14 cellular contexts compared by ENCODE assay signal in genomic region chr6:79525272-79526100, GRCh38. TPM values are rescaled to one million over a fixed set of nuclear protein-coding genes. Genes with fewer than 3 reads are reported as not detected.
DNase-seq lines count a peak whose midpoint lies in the region; ATAC-seq and TF ChIP-seq lines count a peak whose summit lies in the region.
"Had no signal": no experiment of that assay in that cellular context is flagged by ENCODE, and none has a peak within 500 bp of the region (broad histone marks: within the 10 kb centered on the region; RNA-seq: fewer than 3 reads in every experiment).

No MANE protein-coding gene starts in this region.

- H3K4me2 ChIP-seq in neural progenitor cell = peak overlapping the region; percentile 26

- no peaks in the 10 kb centered on the region for H3K4me1 Mint-ChIP-seq in CD8-positive, alpha-beta memory T cell
- H3K4me1 Mint-ChIP-seq in neural progenitor cell = peaks cover 16% of the 10 kb centered on the region
- no peaks in the 10 kb centered on the region for H3K4me1 Mint-ChIP-seq in activated CD4-positive, alpha-beta T cell treated with anti-CD3 and anti-CD28 coated beads for 36 hours

- no peak overlapping the region for H3K4me3 ChIP-seq in CD8-positive, alpha-beta memory T cell (ENCODE audit: low read length)
- H3K4me3 ChIP-seq in RWPE2 (ENCODE audit: severe bottlenecking) = no peak overlapping the region
- H3K4me3 ChIP-seq in fibroblast of the aortic adventitia (ENCODE audit: low read depth, low read length) = no peak overlapping the region
- H3K4me3 ChIP-seq in neural progenitor cell = no peak overlapping the region

- no peaks in the 10 kb centered on the region for H3K36me3 ChIP-seq in CD8-positive, alpha-beta memory T cell (ENCODE audit: insufficient read depth, low read length)
- H3K36me3 ChIP-seq in RWPE2 (ENCODE audit: low read depth) (no peaks in the 10 kb centered on the region), neural progenitor cell (no peaks in the 10 kb centered on the region)

- CTCF ChIA-PET in CD8-positive, alpha-beta memory T cell (lab: Charles Lee) = no interaction called here
- CTCF ChIA-PET in activated CD4-positive, alpha-beta T cell treated with anti-CD3 and anti-CD28 coated beads for 36 hours (lab: Charles Lee) = no interaction called here

- no peaks in the 10 kb centered on the region for H3F3A ChIP-seq in neural progenitor cell (ENCODE audit: low read depth)

- no peak for DNase-seq in CD8-positive, alpha-beta memory T cell
- no peak for DNase-seq in RWPE2 (ENCODE audit: low spot score)
- peak; percentile 11 for DNase-seq in fibroblast of the aortic adventitia (ENCODE audit: low read depth)
- DNase-seq in neural progenitor cell (ENCODE audit: low spot score) = peak; percentile 54
- no peak for DNase-seq in activated CD4-positive, alpha-beta T cell treated with anti-CD3 and anti-CD28 coated beads for 36 hours
- no peak for DNase-seq in SHP77 treated with DMSO at 0.1 percent for 48 hours (lab: John Stamatoyannopoulos, UW)
- DNase-seq: EL, GOT3, hypothalamus, NCI-H146, T1000 had no signal

- TF ChIP-seq CTCF in RWPE2 (IDR thresholded peaks at IDR 0.05; ENCODE audit: poor library complexity, severe bottlenecking) = no peak
- no peak for TF ChIP-seq CTCF in fibroblast of the aortic adventitia (IDR thresholded peaks at IDR 0.05; ENCODE audit: insufficient read depth, low read length)
- no peak for TF ChIP-seq CTCF in neural progenitor cell (IDR thresholded peaks at IDR 0.05)

- H3K79me2 ChIP-seq in neural progenitor cell (ENCODE audit: low read depth) = peaks cover 26% of the 10 kb centered on the region

- POLR2A ChIA-PET in CD8-positive, alpha-beta memory T cell (lab: Charles Lee) = no interaction called here
- POLR2A ChIA-PET in activated CD4-positive, alpha-beta T cell treated with anti-CD3 and anti-CD28 coated beads for 36 hours (lab: Charles Lee) = no interaction called here

- H3K9ac ChIP-seq in neural progenitor cell = no peak overlapping the region

- H3K36me3 Mint-ChIP-seq in CD8-positive, alpha-beta memory T cell = no peaks in the 10 kb centered on the region
- H3K36me3 Mint-ChIP-seq in neural progenitor cell = peaks cover 21% of the 10 kb centered on the region
- no peaks in the 10 kb centered on the region for H3K36me3 Mint-ChIP-seq in activated CD4-positive, alpha-beta T cell treated with anti-CD3 and anti-CD28 coated beads for 36 hours (ENCODE audit: low read depth)

- intact Hi-C loops in activated CD4-positive, alpha-beta T cell treated with anti-CD3 and anti-CD28 coated beads for 36 hours (cut with DNase I, micrococcal nuclease) = no loop called here

- no peak overlapping the region for H3K4me3 Mint-ChIP-seq in CD8-positive, alpha-beta memory T cell
- H3K4me3 Mint-ChIP-seq in neural progenitor cell = no peak overlapping the region
- no peak overlapping the region for H3K4me3 Mint-ChIP-seq in activated CD4-positive, alpha-beta T cell treated with anti-CD3 and anti-CD28 coated beads for 36 hours
- H3K4me3 Mint-ChIP-seq: neural crest cell had no signal

- H2AFZ ChIP-seq in neural progenitor cell (replicated peaks) = no peak overlapping the region

- H3K9me3 ChIP-seq in CD8-positive, alpha-beta memory T cell (ENCODE audit: low read length) = no peaks in the 10 kb centered on the region
- H3K9me3 ChIP-seq in RWPE2 (ENCODE audit: severe bottlenecking) = no peaks in the 10 kb centered on the region
- no peaks in the 10 kb centered on the region for H3K9me3 ChIP-seq in neural progenitor cell (ENCODE audit: low read depth)

- no peaks in the 10 kb centered on the region for H3K4me1 ChIP-seq in CD8-positive, alpha-beta memory T cell (ENCODE audit: insufficient read depth, low read length)
- H3K4me1 ChIP-seq in RWPE2 (ENCODE audit: insufficient read depth, poor library complexity, severe bottlenecking) = peaks cover 14% of the 10 kb centered on the region
- peaks cover 14% of the 10 kb centered on the region for H3K4me1 ChIP-seq in neural progenitor cell

- no peaks in the 10 kb centered on the region for H3K27me3 ChIP-seq in CD8-positive, alpha-beta memory T cell (ENCODE audit: insufficient read depth, low read length, poor library complexity, severe bottlenecking)
- H3K27me3 ChIP-seq in RWPE2 (ENCODE audit: insufficient read depth, poor library complexity, severe bottlenecking) = no peaks in the 10 kb centered on the region
- H3K27me3 ChIP-seq in neural progenitor cell = no peaks in the 10 kb centered on the region

- peak overlapping the region; percentile 18 for H3K27ac ChIP-seq in CD8-positive, alpha-beta memory T cell (ENCODE audit: low read depth, low read length)
- H3K27ac ChIP-seq in RWPE2 (ENCODE audit: poor library complexity, severe bottlenecking) (peak overlapping the region; percentile 43), neural progenitor cell (peak overlapping the region; percentile 49)

- ATAC-seq in RWPE2 (ENCODE audit: low read depth) (peak; percentile 91), GM18873 (IDR thresholded peaks at IDR 0.05; ENCODE audit: low FRiP score, unreplicated experiment) (no peak), GM21381 (IDR thresholded peaks at IDR 0.05; ENCODE audit: unreplicated experiment) (no peak)
- no peak for ATAC-seq in activated CD4-positive, alpha-beta T cell treated with anti-CD3 and anti-CD28 coated beads for 36 hours

- peaks cover 0 to 3% (median 0%) of the 10 kb centered on the region in 5 donors for H3K9me3 Mint-ChIP-seq in CD8-positive, alpha-beta memory T cell
- H3K9me3 Mint-ChIP-seq in neural progenitor cell = peaks cover 19% of the 10 kb centered on the region
- H3K9me3 Mint-ChIP-seq in activated CD4-positive, alpha-beta T cell treated with anti-CD3 and anti-CD28 coated beads for 36 hours (ENCODE audit: low read depth) = no peaks in the 10 kb centered on the region

- peaks cover 2 to 6% of the 10 kb centered on the region in 2 donors for H3K27me3 Mint-ChIP-seq in CD8-positive, alpha-beta memory T cell
- no peaks in the 10 kb centered on the region for H3K27me3 Mint-ChIP-seq in neural progenitor cell (ENCODE audit: insufficient read depth, low read depth)
- no peaks in the 10 kb centered on the region for H3K27me3 Mint-ChIP-seq in activated CD4-positive, alpha-beta T cell treated with anti-CD3 and anti-CD28 coated beads for 36 hours

- no peaks in the 10 kb centered on the region for H4K20me1 ChIP-seq in neural progenitor cell (ENCODE audit: low read depth)

- no peak overlapping the region for H3K27ac Mint-ChIP-seq in CD8-positive, alpha-beta memory T cell
- peak overlapping the region; percentile 86 for H3K27ac Mint-ChIP-seq in neural progenitor cell
- H3K27ac Mint-ChIP-seq in activated CD4-positive, alpha-beta T cell treated with anti-CD3 and anti-CD28 coated beads for 36 hours = no peak overlapping the region

RNA-seq across cellular contexts. Expression of gene LCA5, which starts 11.7 kb away (rescaled TPM):
- under 1 TPM; 0.16 to 0.22 TPM for total RNA-seq in CD8-positive, alpha-beta memory T cell
- polyA plus RNA-seq in CD8-positive, alpha-beta memory T cell = 0.12 TPM
- 7.4 and 12.1 TPM in 2 replicates for total RNA-seq in fibroblast of the aortic adventitia (ENCODE audit: low replicate concordance)
- 10.7 and 13.2 TPM in 2 replicates for total RNA-seq in neural progenitor cell (ENCODE audit: low replicate concordance)
- total RNA-seq in activated CD4-positive, alpha-beta T cell treated with anti-CD3 and anti-CD28 coated beads for 36 hours = under 1 TPM; 0.25 to 0.32 TPM

Comparison
In these comparisons a context has a peak if more than half of its experiments do, and no peak if none do; other contexts are left out.
1. DNase-seq: peak in fibroblast of the aortic adventitia (single experiment) and neural progenitor cell (single experiment); none in CD8-positive, alpha-beta memory T cell (0 of 5), RWPE2 (single experiment), activated CD4-positive, alpha-beta T cell treated with anti-CD3 and anti-CD28 coated beads for 36 hours (single experiment) and SHP77 treated with DMSO at 0.1 percent for 48 hours (single experiment).
2. Peak in every context shown above with its lines, with median percentiles within 50 percentile points of each other: H3K27ac ChIP-seq.